In genomic region chr15:70220444-70220937, GRCh38 we compare ENCODE assay signal across 26 cellular contexts.
DNase-seq lines count a peak whose midpoint lies in the region; ATAC-seq, FAIRE-seq and TF ChIP-seq lines count a peak whose summit lies in the region.
"Had no signal": no experiment of that assay in that cellular context is flagged by ENCODE, and none has a peak within 500 bp of the region (broad histone marks: within the 10 kb centered on the region; RNA-seq: fewer than 3 reads in every experiment).

No MANE protein-coding gene starts in this region.

- DNase-seq in GM12891 (ENCODE audit: insufficient read length, low spot score) (no peak), HEK293T (ENCODE audit: extremely low spot score) (no peak), NCI-H2227 (lab: John Stamatoyannopoulos, UW; ENCODE audit: unreplicated experiment) (peak; percentile 59), memory B cell (ENCODE audit: low spot score in 2 of 2) (no peak), OCI-M1 (lab: John Stamatoyannopoulos, UW) (no peak), NCI-H526 treated with DMSO at 0.1 percent for 48 hours (lab: John Stamatoyannopoulos, UW) (no peak)
- DNase-seq: AML-193; C1 segment of cervical spinal cord; CD4-positive, alpha-beta memory T cell; COR-L47; DMS53; KBM-7; MM.1S; NCI-H1436; NCI-H187 treated with DMSO at 0.1 percent for 48 hours; NCI-H2107; NCI-H226; NCI-H510A treated with DMSO at 0.1 percent for 48 hours; SIG-M5; T-helper 17 cell; T1000 had no signal

- ATAC-seq in memory B cell (ENCODE audit: low read depth), result no peak
- ATAC-seq in HG03139 (IDR thresholded peaks at IDR 0.05; ENCODE audit: unreplicated experiment), result no peak
- ATAC-seq: A549, T-helper 17 cell had no signal

- no peaks in the 10 kb centered on the region for H3K36me3 Mint-ChIP-seq in memory B cell
- H3K36me3 Mint-ChIP-seq: CD4-positive, alpha-beta memory T cell had no signal

- H3K27ac Mint-ChIP-seq in memory B cell, result peak overlapping the region; percentile 29
- H3K27ac Mint-ChIP-seq: CD4-positive, alpha-beta memory T cell; T-helper 17 cell had no signal

- CTCF ChIA-PET in HEK293T (lab: Yijun Ruan, JAX), result no interaction called here

- POLR2A ChIA-PET in HEK293T (lab: Yijun Ruan, JAX), result no interaction called here

- no peaks in the 10 kb centered on the region for H3K27me3 Mint-ChIP-seq in memory B cell
- H3K27me3 Mint-ChIP-seq: CD4-positive, alpha-beta memory T cell; T-helper 17 cell had no signal

- TF ChIP-seq POLR2A in GM12891 (IDR thresholded peaks at IDR 0.05; ENCODE audit: low read depth, low read length), result no peak

- H3K4me3 Mint-ChIP-seq in memory B cell, result peak overlapping the region; percentile 21
- H3K4me3 Mint-ChIP-seq: CD4-positive, alpha-beta memory T cell; T-helper 17 cell had no signal

- no peaks in the 10 kb centered on the region for H3K9me3 Mint-ChIP-seq in memory B cell
- H3K9me3 Mint-ChIP-seq: CD4-positive, alpha-beta memory T cell had no signal

- peak; percentile 26 for FAIRE-seq in GM12891 (lab: Jason Lieb, UNC)
- FAIRE-seq: A549, G401.6, H54, RCC 7860 had no signal

- H3K4me1 Mint-ChIP-seq in memory B cell, result peaks cover 24% of the 10 kb centered on the region

TF ChIP-seq in GM12891, 5 proteins besides CTCF, POLR2A, EP300 and RAD21:
- TF ChIP-seq SPI1 (IDR thresholded peaks at IDR 0.05; ENCODE audit: low read depth, low read length), result no peak
- no peak for TF ChIP-seq PAX5 (IDR thresholded peaks at IDR 0.05; ENCODE audit: insufficient read depth, low read length, severe bottlenecking)
- no peak for TF ChIP-seq POLR2AphosphoS5 (IDR thresholded peaks at IDR 0.05; ENCODE audit: low read depth, low read length)
- no peak for TF ChIP-seq TAF1 (IDR thresholded peaks at IDR 0.05; ENCODE audit: low read depth, low read length)
- no peak for TF ChIP-seq POU2F2 (IDR thresholded peaks at IDR 0.05; ENCODE audit: low read depth, low read length)

TF ChIP-seq in HEK293T, 16 proteins besides CTCF, POLR2A, EP300 and RAD21:
- no peak for TF ChIP-seq CTBP1 (IDR thresholded peaks at IDR 0.05; ENCODE audit: borderline replicate concordance)
- TF ChIP-seq PKNOX1 (IDR thresholded peaks at IDR 0.05), result peak; percentile 71; the same call in 1 of the 2 replicates
TF ChIP-seq in HEK293T: peak in this region for 1.
